In genomic region chr10:120850911-120851865, GRCh38 we compare ENCODE assay signal across 1 cellular context.
TF ChIP-seq lines count a peak whose summit lies in the region.

A gene with protein sequence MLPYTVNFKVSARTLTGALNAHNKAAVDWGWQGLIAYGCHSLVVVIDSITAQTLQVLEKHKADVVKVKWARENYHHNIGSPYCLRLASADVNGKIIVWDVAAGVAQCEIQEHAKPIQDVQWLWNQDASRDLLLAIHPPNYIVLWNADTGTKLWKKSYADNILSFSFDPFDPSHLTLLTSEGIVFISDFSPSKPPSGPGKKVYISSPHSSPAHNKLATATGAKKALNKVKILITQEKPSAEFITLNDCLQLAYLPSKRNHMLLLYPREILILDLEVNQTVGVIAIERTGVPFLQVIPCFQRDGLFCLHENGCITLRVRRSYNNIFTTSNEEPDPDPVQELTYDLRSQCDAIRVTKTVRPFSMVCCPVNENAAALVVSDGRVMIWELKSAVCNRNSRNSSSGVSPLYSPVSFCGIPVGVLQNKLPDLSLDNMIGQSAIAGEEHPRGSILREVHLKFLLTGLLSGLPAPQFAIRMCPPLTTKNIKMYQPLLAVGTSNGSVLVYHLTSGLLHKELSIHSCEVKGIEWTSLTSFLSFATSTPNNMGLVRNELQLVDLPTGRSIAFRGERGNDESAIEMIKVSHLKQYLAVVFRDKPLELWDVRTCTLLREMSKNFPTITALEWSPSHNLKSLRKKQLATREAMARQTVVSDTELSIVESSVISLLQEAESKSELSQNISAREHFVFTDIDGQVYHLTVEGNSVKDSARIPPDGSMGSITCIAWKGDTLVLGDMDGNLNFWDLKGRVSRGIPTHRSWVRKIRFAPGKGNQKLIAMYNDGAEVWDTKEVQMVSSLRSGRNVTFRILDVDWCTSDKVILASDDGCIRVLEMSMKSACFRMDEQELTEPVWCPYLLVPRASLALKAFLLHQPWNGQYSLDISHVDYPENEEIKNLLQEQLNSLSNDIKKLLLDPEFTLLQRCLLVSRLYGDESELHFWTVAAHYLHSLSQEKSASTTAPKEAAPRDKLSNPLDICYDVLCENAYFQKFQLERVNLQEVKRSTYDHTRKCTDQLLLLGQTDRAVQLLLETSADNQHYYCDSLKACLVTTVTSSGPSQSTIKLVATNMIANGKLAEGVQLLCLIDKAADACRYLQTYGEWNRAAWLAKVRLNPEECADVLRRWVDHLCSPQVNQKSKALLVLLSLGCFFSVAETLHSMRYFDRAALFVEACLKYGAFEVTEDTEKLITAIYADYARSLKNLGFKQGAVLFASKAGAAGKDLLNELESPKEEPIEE (plus strand): TSS chr10:120851362. CDS start chr10:120851421, 59 bp downstream.

TF ChIP-seq in IMR-90, 13 proteins besides CTCF, POLR2A, EP300 and RAD21:
- no peak for TF ChIP-seq CHD1 (IDR thresholded peaks at IDR 0.05; ENCODE audit: low read depth, low read length)
- peak; percentile 30; the same call in 1 of the 2 replicates for TF ChIP-seq MXI1 (IDR thresholded peaks at IDR 0.05; ENCODE audit: borderline replicate concordance, low read depth, low read length)
- TF ChIP-seq MAZ (IDR thresholded peaks at IDR 0.05; ENCODE audit: borderline replicate concordance, low read depth, low read length), result peak; percentile 99
